In the genomic region with DNA sequence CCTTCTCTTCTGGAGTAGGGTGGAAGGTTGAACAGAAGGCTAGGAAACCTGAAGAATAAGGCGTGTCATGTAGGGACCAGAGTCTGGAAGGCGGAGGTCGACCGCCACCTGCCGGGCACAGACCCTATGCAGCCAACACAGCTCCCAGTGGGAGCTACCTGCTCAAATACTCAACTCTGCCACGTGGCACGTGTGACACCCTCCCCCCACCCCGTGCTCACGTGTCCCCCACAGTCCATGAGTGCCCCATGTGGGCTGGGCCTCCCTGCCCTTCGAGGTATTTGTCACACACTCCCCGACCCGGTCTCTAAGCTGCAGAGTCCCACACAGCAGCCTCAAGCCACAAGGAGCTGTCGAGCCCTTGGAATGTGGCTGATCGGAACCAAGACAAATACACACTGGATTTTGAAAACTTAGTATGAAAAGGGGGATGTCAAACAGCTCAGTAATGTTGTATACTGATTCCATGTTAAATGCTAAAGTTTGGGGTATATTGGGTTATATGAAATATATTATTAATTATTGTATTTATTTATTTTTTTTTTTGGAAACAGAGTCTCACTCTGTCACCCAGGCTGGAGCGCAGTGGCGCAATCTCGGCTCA, we compare ENCODE assay signal across 1 cellular context.
TF ChIP-seq lines count a peak whose summit lies in the region.

No MANE protein-coding gene starts in this region.

TF ChIP-seq in HepG2, 621 proteins besides CTCF, POLR2A, EP300 and RAD21 (continued from another document and continues in another):
- TF ChIP-seq NCOA5 (CRISPR knock-in tag; IDR thresholded peaks at IDR 0.05) (no peak), ZNF253 (CRISPR knock-in tag; IDR thresholded peaks at IDR 0.05; ENCODE audit: borderline replicate concordance) (no peak), ZNF780A (CRISPR knock-in tag; IDR thresholded peaks at IDR 0.05) (no peak), PHF5A (CRISPR knock-in tag; IDR thresholded peaks at IDR 0.05; ENCODE audit: low read depth, unreplicated experiment) (no peak), CENPT (CRISPR knock-in tag; IDR thresholded peaks at IDR 0.05; ENCODE audit: low read depth) (peak; percentile 86; the same call in 1 of the 2 replicates), TCF7 (IDR thresholded peaks at IDR 0.05; ENCODE audit: low read depth) (no peak), ZNF430 (CRISPR knock-in tag; IDR thresholded peaks at IDR 0.05) (no peak), ZNF274 (CRISPR knock-in tag; IDR thresholded peaks at IDR 0.05) (peak; percentile 91), ZNF782 (CRISPR knock-in tag; IDR thresholded peaks at IDR 0.05; ENCODE audit: borderline replicate concordance) (no peak; the same call in 1 of the 2 replicates), MEIS1 (CRISPR knock-in tag; IDR thresholded peaks at IDR 0.05; ENCODE audit: borderline replicate concordance) (peak; percentile 72), RBM39 (IDR thresholded peaks at IDR 0.05; ENCODE audit: low read depth, low read length, poor library complexity, severe bottlenecking) (no peak), ZNF331 (CRISPR knock-in tag; IDR thresholded peaks at IDR 0.05) (peak; percentile 83), NFE2 (CRISPR knock-in tag; IDR thresholded peaks at IDR 0.05) (no peak), ZNF441 (CRISPR knock-in tag; IDR thresholded peaks at IDR 0.05; ENCODE audit: borderline replicate concordance) (no peak), SIN3B (IDR thresholded peaks at IDR 0.05; ENCODE audit: low read length) (no peak), MLLT10 (CRISPR knock-in tag; IDR thresholded peaks at IDR 0.05) (no peak), ZNF260 (CRISPR knock-in tag; IDR thresholded peaks at IDR 0.05; ENCODE audit: borderline replicate concordance, low read depth) (no peak), TOE1 (CRISPR knock-in tag; IDR thresholded peaks at IDR 0.05) (no peak; the same call in 1 of the 2 replicates), NFYB (CRISPR knock-in tag; IDR thresholded peaks at IDR 0.05) (no peak), CBX1 (IDR thresholded peaks at IDR 0.05; ENCODE audit: low read depth) (no peak), MBNL3 (CRISPR knock-in tag; conservative IDR thresholded peaks at IDR 0.05) (no peak), SP140L (CRISPR knock-in tag; IDR thresholded peaks at IDR 0.05; ENCODE audit: borderline replicate concordance) (0 out of 2 replicates have a peak, but pooled peaks have one; percentile 34), CCAR2 (optimal IDR thresholded peaks at IDR 0.05; ENCODE audit: low read depth, low read length) (no peak), ZNF33A (CRISPR knock-in tag; IDR thresholded peaks at IDR 0.05; ENCODE audit: borderline replicate concordance) (no peak), IRF2 (CRISPR knock-in tag; IDR thresholded peaks at IDR 0.05) (peak; percentile 71), ZNF530 (CRISPR knock-in tag; IDR thresholded peaks at IDR 0.05; ENCODE audit: low read depth) (no peak), PRPF4 (IDR thresholded peaks at IDR 0.05; ENCODE audit: low read depth, low read length, poor library complexity, severe bottlenecking) (no peak), HNF4G (IDR thresholded peaks at IDR 0.05; ENCODE audit: borderline replicate concordance, low read depth, low read length) (no peak), HNF4G (CRISPR knock-in tag; IDR thresholded peaks at IDR 0.05; ENCODE audit: borderline replicate concordance, low read depth) (no peak), SUZ12 (IDR thresholded peaks at IDR 0.05; ENCODE audit: low read depth, low read length) (no peak), ZNF652 (CRISPR knock-in tag; IDR thresholded peaks at IDR 0.05; ENCODE audit: borderline replicate concordance, low read depth) (no peak), ZNF879 (CRISPR knock-in tag; IDR thresholded peaks at IDR 0.05) (no peak), EEA1 (CRISPR knock-in tag; IDR thresholded peaks at IDR 0.05; ENCODE audit: borderline replicate concordance) (peak; percentile 72; the same call in 1 of the 2 replicates), U2AF2 (IDR thresholded peaks at IDR 0.05; ENCODE audit: low read depth, low read length) (no peak), JARID2 (CRISPR knock-in tag; IDR thresholded peaks at IDR 0.05; ENCODE audit: insufficient replicate concordance) (no peak), PPARG (CRISPR knock-in tag; conservative IDR thresholded peaks at IDR 0.05) (peak; percentile 34; the same call in 1 of the 2 replicates), ZSCAN30 (CRISPR knock-in tag; IDR thresholded peaks at IDR 0.05) (no peak), ESRRA (CRISPR knock-in tag; IDR thresholded peaks at IDR 0.05; ENCODE audit: low read depth) (no peak), CEBPB (IDR thresholded peaks at IDR 0.05; ENCODE audit: borderline replicate concordance, low read depth, low read length) (no peak)
- TF ChIP-seq, protein P1, sequence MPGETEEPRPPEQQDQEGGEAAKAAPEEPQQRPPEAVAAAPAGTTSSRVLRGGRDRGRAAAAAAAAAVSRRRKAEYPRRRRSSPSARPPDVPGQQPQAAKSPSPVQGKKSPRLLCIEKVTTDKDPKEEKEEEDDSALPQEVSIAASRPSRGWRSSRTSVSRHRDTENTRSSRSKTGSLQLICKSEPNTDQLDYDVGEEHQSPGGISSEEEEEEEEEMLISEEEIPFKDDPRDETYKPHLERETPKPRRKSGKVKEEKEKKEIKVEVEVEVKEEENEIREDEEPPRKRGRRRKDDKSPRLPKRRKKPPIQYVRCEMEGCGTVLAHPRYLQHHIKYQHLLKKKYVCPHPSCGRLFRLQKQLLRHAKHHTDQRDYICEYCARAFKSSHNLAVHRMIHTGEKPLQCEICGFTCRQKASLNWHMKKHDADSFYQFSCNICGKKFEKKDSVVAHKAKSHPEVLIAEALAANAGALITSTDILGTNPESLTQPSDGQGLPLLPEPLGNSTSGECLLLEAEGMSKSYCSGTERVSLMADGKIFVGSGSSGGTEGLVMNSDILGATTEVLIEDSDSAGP (CRISPR knock-in tag; IDR thresholded peaks at IDR 0.05; ENCODE audit: borderline replicate concordance), result peak; percentile 73
- TF ChIP-seq, protein P2, sequence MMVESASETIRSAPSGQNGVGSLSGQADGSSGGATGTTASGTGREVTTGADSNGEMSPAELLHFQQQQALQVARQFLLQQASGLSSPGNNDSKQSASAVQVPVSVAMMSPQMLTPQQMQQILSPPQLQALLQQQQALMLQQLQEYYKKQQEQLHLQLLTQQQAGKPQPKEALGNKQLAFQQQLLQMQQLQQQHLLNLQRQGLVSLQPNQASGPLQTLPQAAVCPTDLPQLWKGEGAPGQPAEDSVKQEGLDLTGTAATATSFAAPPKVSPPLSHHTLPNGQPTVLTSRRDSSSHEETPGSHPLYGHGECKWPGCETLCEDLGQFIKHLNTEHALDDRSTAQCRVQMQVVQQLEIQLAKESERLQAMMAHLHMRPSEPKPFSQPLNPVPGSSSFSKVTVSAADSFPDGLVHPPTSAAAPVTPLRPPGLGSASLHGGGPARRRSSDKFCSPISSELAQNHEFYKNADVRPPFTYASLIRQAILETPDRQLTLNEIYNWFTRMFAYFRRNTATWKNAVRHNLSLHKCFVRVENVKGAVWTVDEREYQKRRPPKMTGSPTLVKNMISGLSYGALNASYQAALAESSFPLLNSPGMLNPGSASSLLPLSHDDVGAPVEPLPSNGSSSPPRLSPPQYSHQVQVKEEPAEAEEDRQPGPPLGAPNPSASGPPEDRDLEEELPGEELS (CRISPR knock-in tag; IDR thresholded peaks at IDR 0.05), result peak; percentile 74
- TF ChIP-seq, protein P3, sequence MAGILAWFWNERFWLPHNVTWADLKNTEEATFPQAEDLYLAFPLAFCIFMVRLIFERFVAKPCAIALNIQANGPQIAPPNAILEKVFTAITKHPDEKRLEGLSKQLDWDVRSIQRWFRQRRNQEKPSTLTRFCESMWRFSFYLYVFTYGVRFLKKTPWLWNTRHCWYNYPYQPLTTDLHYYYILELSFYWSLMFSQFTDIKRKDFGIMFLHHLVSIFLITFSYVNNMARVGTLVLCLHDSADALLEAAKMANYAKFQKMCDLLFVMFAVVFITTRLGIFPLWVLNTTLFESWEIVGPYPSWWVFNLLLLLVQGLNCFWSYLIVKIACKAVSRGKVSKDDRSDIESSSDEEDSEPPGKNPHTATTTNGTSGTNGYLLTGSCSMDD (CRISPR knock-in tag; IDR thresholded peaks at IDR 0.05), result no peak
- TF ChIP-seq, protein P4, sequence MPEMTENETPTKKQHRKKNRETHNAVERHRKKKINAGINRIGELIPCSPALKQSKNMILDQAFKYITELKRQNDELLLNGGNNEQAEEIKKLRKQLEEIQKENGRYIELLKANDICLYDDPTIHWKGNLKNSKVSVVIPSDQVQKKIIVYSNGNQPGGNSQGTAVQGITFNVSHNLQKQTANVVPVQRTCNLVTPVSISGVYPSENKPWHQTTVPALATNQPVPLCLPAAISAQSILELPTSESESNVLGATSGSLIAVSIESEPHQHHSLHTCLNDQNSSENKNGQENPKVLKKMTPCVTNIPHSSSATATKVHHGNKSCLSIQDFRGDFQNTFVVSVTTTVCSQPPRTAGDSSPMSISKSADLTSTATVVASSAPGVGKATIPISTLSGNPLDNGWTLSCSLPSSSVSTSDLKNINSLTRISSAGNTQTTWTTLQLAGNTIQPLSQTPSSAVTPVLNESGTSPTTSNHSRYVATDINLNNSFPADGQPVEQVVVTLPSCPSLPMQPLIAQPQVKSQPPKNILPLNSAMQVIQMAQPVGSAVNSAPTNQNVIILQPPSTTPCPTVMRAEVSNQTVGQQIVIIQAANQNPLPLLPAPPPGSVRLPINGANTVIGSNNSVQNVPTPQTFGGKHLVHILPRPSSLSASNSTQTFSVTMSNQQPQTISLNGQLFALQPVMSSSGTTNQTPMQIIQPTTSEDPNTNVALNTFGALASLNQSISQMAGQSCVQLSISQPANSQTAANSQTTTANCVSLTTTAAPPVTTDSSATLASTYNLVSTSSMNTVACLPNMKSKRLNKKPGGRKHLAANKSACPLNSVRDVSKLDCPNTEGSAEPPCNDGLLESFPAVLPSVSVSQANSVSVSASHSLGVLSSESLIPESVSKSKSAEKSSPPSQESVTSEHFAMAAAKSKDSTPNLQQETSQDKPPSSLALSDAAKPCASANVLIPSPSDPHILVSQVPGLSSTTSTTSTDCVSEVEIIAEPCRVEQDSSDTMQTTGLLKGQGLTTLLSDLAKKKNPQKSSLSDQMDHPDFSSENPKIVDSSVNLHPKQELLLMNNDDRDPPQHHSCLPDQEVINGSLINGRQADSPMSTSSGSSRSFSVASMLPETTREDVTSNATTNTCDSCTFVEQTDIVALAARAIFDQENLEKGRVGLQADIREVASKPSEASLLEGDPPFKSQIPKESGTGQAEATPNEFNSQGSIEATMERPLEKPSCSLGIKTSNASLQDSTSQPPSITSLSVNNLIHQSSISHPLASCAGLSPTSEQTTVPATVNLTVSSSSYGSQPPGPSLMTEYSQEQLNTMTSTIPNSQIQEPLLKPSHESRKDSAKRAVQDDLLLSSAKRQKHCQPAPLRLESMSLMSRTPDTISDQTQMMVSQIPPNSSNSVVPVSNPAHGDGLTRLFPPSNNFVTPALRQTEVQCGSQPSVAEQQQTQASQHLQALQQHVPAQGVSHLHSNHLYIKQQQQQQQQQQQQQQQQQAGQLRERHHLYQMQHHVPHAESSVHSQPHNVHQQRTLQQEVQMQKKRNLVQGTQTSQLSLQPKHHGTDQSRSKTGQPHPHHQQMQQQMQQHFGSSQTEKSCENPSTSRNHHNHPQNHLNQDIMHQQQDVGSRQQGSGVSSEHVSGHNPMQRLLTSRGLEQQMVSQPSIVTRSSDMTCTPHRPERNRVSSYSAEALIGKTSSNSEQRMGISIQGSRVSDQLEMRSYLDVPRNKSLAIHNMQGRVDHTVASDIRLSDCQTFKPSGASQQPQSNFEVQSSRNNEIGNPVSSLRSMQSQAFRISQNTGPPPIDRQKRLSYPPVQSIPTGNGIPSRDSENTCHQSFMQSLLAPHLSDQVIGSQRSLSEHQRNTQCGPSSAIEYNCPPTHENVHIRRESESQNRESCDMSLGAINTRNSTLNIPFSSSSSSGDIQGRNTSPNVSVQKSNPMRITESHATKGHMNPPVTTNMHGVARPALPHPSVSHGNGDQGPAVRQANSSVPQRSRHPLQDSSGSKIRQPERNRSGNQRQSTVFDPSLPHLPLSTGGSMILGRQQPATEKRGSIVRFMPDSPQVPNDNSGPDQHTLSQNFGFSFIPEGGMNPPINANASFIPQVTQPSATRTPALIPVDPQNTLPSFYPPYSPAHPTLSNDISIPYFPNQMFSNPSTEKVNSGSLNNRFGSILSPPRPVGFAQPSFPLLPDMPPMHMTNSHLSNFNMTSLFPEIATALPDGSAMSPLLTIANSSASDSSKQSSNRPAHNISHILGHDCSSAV (CRISPR knock-in tag; IDR thresholded peaks at IDR 0.05; ENCODE audit: borderline replicate concordance), result no peak
- TF ChIP-seq, protein P5, sequence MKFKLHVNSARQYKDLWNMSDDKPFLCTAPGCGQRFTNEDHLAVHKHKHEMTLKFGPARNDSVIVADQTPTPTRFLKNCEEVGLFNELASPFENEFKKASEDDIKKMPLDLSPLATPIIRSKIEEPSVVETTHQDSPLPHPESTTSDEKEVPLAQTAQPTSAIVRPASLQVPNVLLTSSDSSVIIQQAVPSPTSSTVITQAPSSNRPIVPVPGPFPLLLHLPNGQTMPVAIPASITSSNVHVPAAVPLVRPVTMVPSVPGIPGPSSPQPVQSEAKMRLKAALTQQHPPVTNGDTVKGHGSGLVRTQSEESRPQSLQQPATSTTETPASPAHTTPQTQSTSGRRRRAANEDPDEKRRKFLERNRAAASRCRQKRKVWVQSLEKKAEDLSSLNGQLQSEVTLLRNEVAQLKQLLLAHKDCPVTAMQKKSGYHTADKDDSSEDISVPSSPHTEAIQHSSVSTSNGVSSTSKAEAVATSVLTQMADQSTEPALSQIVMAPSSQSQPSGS (CRISPR knock-in tag; IDR thresholded peaks at IDR 0.05), result no peak; the same call in 1 of the 2 replicates
- TF ChIP-seq, protein P6, sequence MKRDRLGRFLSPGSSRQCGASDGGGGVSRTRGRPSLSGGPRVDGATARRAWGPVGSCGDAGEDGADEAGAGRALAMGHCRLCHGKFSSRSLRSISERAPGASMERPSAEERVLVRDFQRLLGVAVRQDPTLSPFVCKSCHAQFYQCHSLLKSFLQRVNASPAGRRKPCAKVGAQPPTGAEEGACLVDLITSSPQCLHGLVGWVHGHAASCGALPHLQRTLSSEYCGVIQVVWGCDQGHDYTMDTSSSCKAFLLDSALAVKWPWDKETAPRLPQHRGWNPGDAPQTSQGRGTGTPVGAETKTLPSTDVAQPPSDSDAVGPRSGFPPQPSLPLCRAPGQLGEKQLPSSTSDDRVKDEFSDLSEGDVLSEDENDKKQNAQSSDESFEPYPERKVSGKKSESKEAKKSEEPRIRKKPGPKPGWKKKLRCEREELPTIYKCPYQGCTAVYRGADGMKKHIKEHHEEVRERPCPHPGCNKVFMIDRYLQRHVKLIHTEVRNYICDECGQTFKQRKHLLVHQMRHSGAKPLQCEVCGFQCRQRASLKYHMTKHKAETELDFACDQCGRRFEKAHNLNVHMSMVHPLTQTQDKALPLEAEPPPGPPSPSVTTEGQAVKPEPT (CRISPR knock-in tag; IDR thresholded peaks at IDR 0.05; ENCODE audit: low read depth), result peak; percentile 62; the same call in 1 of the 2 replicates
